18 cellular contexts compared by ENCODE assay signal in genomic region chr17:28397275-28397674, GRCh38. TPM values are rescaled to one million over a fixed set of nuclear protein-coding genes. Genes with fewer than 3 reads are reported as not detected.
DNase-seq lines count a peak whose midpoint lies in the region; ATAC-seq, FAIRE-seq and TF ChIP-seq lines count a peak whose summit lies in the region.
"Had no signal": no experiment of that assay in that cellular context is flagged by ENCODE, and none has a peak within 500 bp of the region (broad histone marks: within the 10 kb centered on the region; RNA-seq: fewer than 3 reads in every experiment).

No MANE protein-coding gene starts in this region.

- H3K27ac ChIP-seq in HepG2 (ENCODE audit: extremely low read length, insufficient read depth, low read length) (no peak overlapping the region), right lobe of liver (peak overlapping the region in 1 of 3 donors; percentile 65), VCaP (peak overlapping the region; percentile 17; the same call in 1 of the 2 replicates), hepatocyte (peak overlapping the region; percentile 80), PC-3 (ENCODE audit: low read length) (no peak overlapping the region), esophagus muscularis mucosa (replicated peaks in 1 of 4) (no peak overlapping the region)
- H3K27ac ChIP-seq: HL-60 had no signal

- H3K79me2 ChIP-seq in HepG2 (ENCODE audit: insufficient read depth, low read length) (no peaks in the 10 kb centered on the region), hepatocyte (no peaks in the 10 kb centered on the region), PC-3 (ENCODE audit: low read length) (no peaks in the 10 kb centered on the region)

- H4K20me1 ChIP-seq in HepG2 (ENCODE audit: insufficient read depth, low read length) = no peaks in the 10 kb centered on the region
- H4K20me1 ChIP-seq in hepatocyte (ENCODE audit: insufficient read depth, poor library complexity, severe bottlenecking) = no peaks in the 10 kb centered on the region
- no peaks in the 10 kb centered on the region for H4K20me1 ChIP-seq in PC-3 (ENCODE audit: low read length)

- POLR2A ChIA-PET in HepG2 (lab: Yijun Ruan, JAX) = interaction anchor here (1.2 to 4.8 kb wide), 7 partner anchors 8 to 154 kb away, joined by 3 to 33 read pairs (median 6); partner anchors contain the start of genes POLDIP2, SLC46A1 and VTN
- POLR2A ChIA-PET in PC-3 (lab: Charles Lee; ENCODE audit: unreplicated experiment) = no interaction called here

- H3F3A ChIP-seq in PC-3 (ENCODE audit: low read length, unreplicated experiment) = no peaks in the 10 kb centered on the region

- no peak overlapping the region for H3K4me3 Mint-ChIP-seq in activated naive CD4-positive, alpha-beta T cell treated with anti-CD3 and anti-CD28 coated beads for 36 hours
- H3K4me3 Mint-ChIP-seq: CD14-positive monocyte; CD8-positive, alpha-beta T cell had no signal

- TF ChIP-seq EP300 in HepG2 (IDR thresholded peaks at IDR 0.05; ENCODE audit: low read depth in 2 of 2, low read length in 2 of 2) (no peak), HepG2 (CRISPR knock-in tag; IDR thresholded peaks at IDR 0.05; ENCODE audit: borderline replicate concordance) (no peak), esophagus muscularis mucosa (IDR thresholded peaks at IDR 0.05) (no peak)

- TF ChIP-seq CTCF in HepG2 (CRISPR knock-in tag; IDR thresholded peaks at IDR 0.05) = no peak
- TF ChIP-seq CTCF in right lobe of liver (IDR thresholded peaks at IDR 0.05) = no peak
- TF ChIP-seq CTCF in VCaP (conservative IDR thresholded peaks at IDR 0.05) = no peak
- no peak for TF ChIP-seq CTCF in hepatocyte (IDR thresholded peaks at IDR 0.05; ENCODE audit: poor library complexity)
- no peak for TF ChIP-seq CTCF in PC-3 (conservative IDR thresholded peaks at IDR 0.05; ENCODE audit: low read depth, low read length)
- no peak for TF ChIP-seq CTCF in esophagus muscularis mucosa (IDR thresholded peaks at IDR 0.05)

- CTCF ChIA-PET in HepG2 (lab: Yijun Ruan, JAX; ENCODE audit: low intra/inter-chr PET ratio, low total read pairs) = no interaction called here
- CTCF ChIA-PET in PC-3 (lab: Charles Lee) = no interaction called here
- CTCF ChIA-PET in activated naive CD4-positive, alpha-beta T cell treated with anti-CD3 and anti-CD28 coated beads for 36 hours (lab: Charles Lee) = interaction anchor here (0.5 kb wide), 1 partner anchor 19 kb away, joined by 3 read pairs; no protein-coding TSS in a partner anchor

- ATAC-seq in HepG2 (no peak), right lobe of liver (no peak), PC-3 (no peak)
- ATAC-seq: CD8-positive, alpha-beta T cell had no signal

- in situ Hi-C loops in HepG2 (cut with HindIII; ENCODE audit: extremely low pct_ligation_motif_present, low pct_unique_long_range_greater_than_20kb) = no loop called here

- H2AFZ ChIP-seq in HepG2 (ENCODE audit: low read length) (no peak overlapping the region), hepatocyte (no peak overlapping the region), PC-3 (ENCODE audit: low read length) (no peak overlapping the region)

- no peak overlapping the region for H3K4me3 ChIP-seq in HepG2 (replicated peaks in 1 of 3; ENCODE audit: insufficient read depth in 1 of 3, low read depth in 2 of 3, low read length in 3 of 3)
- no peak overlapping the region for H3K4me3 ChIP-seq in right lobe of liver
- no peak overlapping the region for H3K4me3 ChIP-seq in hepatocyte
- no peak overlapping the region for H3K4me3 ChIP-seq in PC-3 (ENCODE audit: low read length)
- H3K4me3 ChIP-seq in esophagus muscularis mucosa = no peak overlapping the region

- H3K4me1 Mint-ChIP-seq in activated naive CD4-positive, alpha-beta T cell treated with anti-CD3 and anti-CD28 coated beads for 36 hours (ENCODE audit: low read depth) = peaks cover 4% of the 10 kb centered on the region

- no peaks in the 10 kb centered on the region for H3K9me3 Mint-ChIP-seq in activated naive CD4-positive, alpha-beta T cell treated with anti-CD3 and anti-CD28 coated beads for 36 hours
- H3K9me3 Mint-ChIP-seq: CD14-positive monocyte; CD8-positive, alpha-beta T cell had no signal

- H3K4me2 ChIP-seq in HepG2 (ENCODE audit: low read depth, low read length) (no peak overlapping the region), hepatocyte (no peak overlapping the region), PC-3 (ENCODE audit: low read length) (no peak overlapping the region)

- WGBS in HepG2 (ENCODE audit: low lambda C conversion rate) = 95% methylated on average over 2 of the region's 3 CpGs
- WGBS in right lobe of liver (ENCODE audit: insufficient coverage, low coverage, low lambda C conversion rate, missing lambda C conversion rate) = 80% methylated on average over 1 of the region's 3 CpGs
- WGBS in hepatocyte (ENCODE audit: low lambda C conversion rate, missing lambda C conversion rate) = 97% methylated on average over 3 of the region's 3 CpGs
- WGBS in esophagus muscularis mucosa = 100% methylated on average over 2 of the region's 3 CpGs

- TF ChIP-seq POLR2A in HepG2 (IDR thresholded peaks at IDR 0.05; ENCODE audit: insufficient read depth in 1 of 2, low read depth in 2 of 2, low read length in 2 of 2) = no peak; a peak in 1 of 4 replicates
- TF ChIP-seq POLR2A in right lobe of liver (IDR thresholded peaks at IDR 0.05) = no peak
- no peak for TF ChIP-seq POLR2A in esophagus muscularis mucosa (IDR thresholded peaks at IDR 0.05; ENCODE audit: low read depth)

- no peak overlapping the region for H3K27ac Mint-ChIP-seq in activated naive CD4-positive, alpha-beta T cell treated with anti-CD3 and anti-CD28 coated beads for 36 hours

- intact Hi-C loops in HepG2 (cut with micrococcal nuclease; ENCODE audit: unreplicated experiment) = loop anchor here (2.0 kb wide), 1 partner anchor 18 kb away; no protein-coding TSS in a partner anchor
- intact Hi-C loops in right lobe of liver (cut with DNase I) = no loop called here
- intact Hi-C loops in PC-3 (cut with micrococcal nuclease) = no loop called here
- intact Hi-C loops in esophagus muscularis mucosa (cut with DNase I) = no loop called here
- intact Hi-C loops in activated naive CD4-positive, alpha-beta T cell treated with anti-CD3 and anti-CD28 coated beads for 36 hours (cut with micrococcal nuclease) = no loop called here

- H3K36me3 Mint-ChIP-seq in activated naive CD4-positive, alpha-beta T cell treated with anti-CD3 and anti-CD28 coated beads for 36 hours (ENCODE audit: low read depth) = no peaks in the 10 kb centered on the region

- FAIRE-seq in HepG2 (lab: Jason Lieb, UNC) = no peak
- FAIRE-seq: A204.1, GM12892, GM19239, H54 had no signal

- H3K27me3 Mint-ChIP-seq in activated naive CD4-positive, alpha-beta T cell treated with anti-CD3 and anti-CD28 coated beads for 36 hours (ENCODE audit: low read depth) = no peaks in the 10 kb centered on the region

- H3K9me3 ChIP-seq in HepG2 (ENCODE audit: low read length) (no peaks in the 10 kb centered on the region), right lobe of liver (no peaks in the 10 kb centered on the region), hepatocyte (ENCODE audit: low read depth) (no peaks in the 10 kb centered on the region), PC-3 (ENCODE audit: low read length) (no peaks in the 10 kb centered on the region), esophagus muscularis mucosa (no peaks in the 10 kb centered on the region)
- H3K9me3 ChIP-seq: BE2C had no signal

- no peak overlapping the region for H3K9ac ChIP-seq in HepG2 (ENCODE audit: insufficient read depth, low read depth, low read length)
- no peak overlapping the region for H3K9ac ChIP-seq in PC-3 (ENCODE audit: low read length)

- no peak for TF ChIP-seq RAD21 in HepG2 (CRISPR knock-in tag; IDR thresholded peaks at IDR 0.05)

- DNase-seq in HepG2 (ENCODE audit: low spot score) (no peak), right lobe of liver (no peak), hepatocyte (ENCODE audit: low spot score) (no peak), PC-3 (no peak), esophagus muscularis mucosa (ENCODE audit: extremely low spot score) (no peak)
- DNase-seq in activated naive CD4-positive, alpha-beta T cell treated with anti-CD3 and anti-CD28 coated beads for 36 hours = no peak
- DNase-seq: BE2C; CD8-positive, alpha-beta T cell; COR-L47; DND-41 had no signal

- H3K9me2 ChIP-seq in hepatocyte (replicated peaks; ENCODE audit: insufficient read depth) (no peaks in the 10 kb centered on the region), PC-3 (replicated peaks; ENCODE audit: low read length) (no peaks in the 10 kb centered on the region)

- BruUV-seq in HepG2 (replicated peaks; lab: Mats Ljungman, UMichigan) (no TSS peak), PC-3 (replicated peaks; lab: Mats Ljungman, UMichigan) (no TSS peak)

- H3K27me3 ChIP-seq in HepG2 (ENCODE audit: control insufficient read depth in 1 of 2, insufficient read depth in 2 of 2, low read length in 2 of 2) (no peaks in the 10 kb centered on the region), right lobe of liver (no peaks in the 10 kb centered on the region), hepatocyte (no peaks in the 10 kb centered on the region), PC-3 (ENCODE audit: low read length) (no peaks in the 10 kb centered on the region), esophagus muscularis mucosa (no peaks in the 10 kb centered on the region)
- H3K27me3 ChIP-seq: BE2C had no signal

- H3K4me1 ChIP-seq in HepG2 (ENCODE audit: insufficient read depth, low read length) = peaks cover 34% of the 10 kb centered on the region
- H3K4me1 ChIP-seq in right lobe of liver = peaks cover 0 to 30% (median 12%) of the 10 kb centered on the region in 4 donors
- peaks cover 22% of the 10 kb centered on the region for H3K4me1 ChIP-seq in hepatocyte (ENCODE audit: insufficient read depth)
- peaks cover 6% of the 10 kb centered on the region for H3K4me1 ChIP-seq in PC-3 (ENCODE audit: insufficient read depth, low read length)
- no peaks in the 10 kb centered on the region for H3K4me1 ChIP-seq in esophagus muscularis mucosa
- H3K4me1 ChIP-seq: BE2C had no signal

- H3K36me3 ChIP-seq in HepG2 (replicated peaks in 1 of 2; ENCODE audit: control insufficient read depth in 1 of 2, insufficient read depth in 2 of 2, low read length in 2 of 2) (peaks cover 9 to 19% of the 10 kb centered on the region in 2 experiments), right lobe of liver (peaks cover 0 to 43% (median 10%) of the 10 kb centered on the region in 4 donors), hepatocyte (replicated peaks; ENCODE audit: insufficient read depth, low read depth) (no peaks in the 10 kb centered on the region), PC-3 (ENCODE audit: low read depth, low read length) (no peaks in the 10 kb centered on the region), esophagus muscularis mucosa (peaks cover 10 to 95% (median 64%) of the 10 kb centered on the region in 4 donors)

RNA-seq across cellular contexts. Expression of gene SLC46A1, which starts 8.7 kb away (rescaled TPM):
- 9.4 and 22.6 TPM in 2 replicates for total RNA-seq in HepG2 (2016; rRNA removed; fragmentation: Illumina TruSeq; extraction: Trizol)
- 3.5 and 5.4 TPM in 2 replicates for total RNA-seq in HepG2 (2016; cell fraction: cytosol; rRNA removed; fragmentation: Illumina TruSeq; extraction: Trizol; ENCODE audit: low read depth)
- total RNA-seq in HepG2 (2016; cell fraction: insoluble cytoplasmic fraction; rRNA removed; fragmentation: Illumina TruSeq; extraction: Trizol) = 9.1 and 22.4 TPM in 2 replicates
- total RNA-seq in HepG2 (2016; cell fraction: membrane; rRNA removed; fragmentation: Illumina TruSeq; extraction: Trizol) = 5.8 and 10.3 TPM in 2 replicates
- total RNA-seq in HepG2 (2016; cell fraction: nucleus; rRNA removed; fragmentation: Illumina TruSeq; extraction: Trizol) = 30.8 and 32.9 TPM in 2 replicates
- polyA plus RNA-seq in HepG2 (2011; rRNA removed) = 19.6 and 25.8 TPM in 2 replicates
- polyA plus RNA-seq in HepG2 (2011; cell fraction: cytosol; rRNA removed) = 12.7 and 13.7 TPM in 2 replicates
- polyA plus RNA-seq in HepG2 (2011; cell fraction: nucleus; rRNA removed) = 30.3 and 37.6 TPM in 2 replicates
- polyA plus RNA-seq in HepG2 (2012) = 14.5 and 20.5 TPM in 2 replicates
- polyA plus RNA-seq in HepG2 (2016; cell fraction: cytosol; fragmentation: Illumina TruSeq; extraction: Trizol; ENCODE audit: low read depth) = 1.8 and 2.3 TPM in 2 replicates
- polyA plus RNA-seq in HepG2 (2016; cell fraction: insoluble cytoplasmic fraction; fragmentation: Illumina TruSeq; extraction: Trizol; ENCODE audit: low read depth) = 9.0 and 9.7 TPM in 2 replicates
- 2.4 and 3.5 TPM in 2 replicates for polyA plus RNA-seq in HepG2 (2016; cell fraction: membrane; fragmentation: Illumina TruSeq; extraction: Trizol; ENCODE audit: low read depth)
- polyA plus RNA-seq in HepG2 (2016; cell fraction: nucleus; fragmentation: Illumina TruSeq; extraction: Trizol; ENCODE audit: insufficient read depth, low read depth) = 37.8 and 44.2 TPM in 2 replicates
- polyA minus RNA-seq in HepG2 (2011; rRNA and poly(A)+ RNA removed; ENCODE audit: low replicate concordance) = 37.9 and 60.4 TPM in 2 replicates
- polyA minus RNA-seq in HepG2 (2011; cell fraction: cytosol; rRNA and poly(A)+ RNA removed) = 16.3 and 22.3 TPM in 2 replicates
- polyA minus RNA-seq in HepG2 (2011; cell fraction: nucleus; rRNA and poly(A)+ RNA removed) = 31.0 and 41.5 TPM in 2 replicates
- total RNA-seq in right lobe of liver = 10 to 100 TPM; 22.1 to 44.6 (median 32.1) TPM
- total RNA-seq in hepatocyte = 41.9 and 54.5 TPM in 2 replicates
- 34.8 and 43.1 TPM in 2 replicates for polyA plus RNA-seq in hepatocyte
- 10.4 and 12.9 TPM in 2 replicates for total RNA-seq in PC-3 (2014; rRNA removed)
- total RNA-seq in esophagus muscularis mucosa = 1 to 10 TPM; 4.6 to 9.6 (median 7.4) TPM
- total RNA-seq in activated naive CD4-positive, alpha-beta T cell treated with anti-CD3 and anti-CD28 coated beads for 36 hours = 1 to 10 TPM; 1.8 to 2.4 TPM

RNA-seq across cellular contexts. Expression of gene SARM1, which starts 25.8 kb away (rescaled TPM):
- total RNA-seq in HepG2 (2016; rRNA removed; fragmentation: Illumina TruSeq; extraction: Trizol) (0.25 and 0.73 TPM in 2 replicates), right lobe of liver (1 to 10 TPM; 2.8 to 5.1 (median 3.9) TPM), hepatocyte (12.8 and 19.5 TPM in 2 replicates), PC-3 (2014; rRNA removed) (6.7 and 8.4 TPM in 2 replicates), esophagus muscularis mucosa (10 to 100 TPM in 3 of 4 donors, 1 to 10 TPM in 1; 8.3 to 24.9 (median 13.8) TPM)
- total RNA-seq in HepG2 (2016; cell fraction: cytosol; rRNA removed; fragmentation: Illumina TruSeq; extraction: Trizol; ENCODE audit: low read depth) = 0.09 and 0.20 TPM in 2 replicates
- total RNA-seq in HepG2 (2016; cell fraction: insoluble cytoplasmic fraction; rRNA removed; fragmentation: Illumina TruSeq; extraction: Trizol) = 0.73 and 0.78 TPM in 2 replicates
- 0.09 and 0.28 TPM in 2 replicates for total RNA-seq in HepG2 (2016; cell fraction: membrane; rRNA removed; fragmentation: Illumina TruSeq; extraction: Trizol)
- 0.84 and 0.94 TPM in 2 replicates for total RNA-seq in HepG2 (2016; cell fraction: nucleus; rRNA removed; fragmentation: Illumina TruSeq; extraction: Trizol)
- polyA plus RNA-seq in HepG2 (2011; rRNA removed) (0.86 and 1.1 TPM in 2 replicates), hepatocyte (11.0 and 14.5 TPM in 2 replicates)
- polyA plus RNA-seq in HepG2 (2011; cell fraction: cytosol; rRNA removed) = 0.30 and 0.56 TPM in 2 replicates
- polyA plus RNA-seq in HepG2 (2011; cell fraction: nucleus; rRNA removed) = 5.4 and 6.1 TPM in 2 replicates
- polyA plus RNA-seq in HepG2 (2012) = 0.36 and 3.0 TPM in 2 replicates
- 0.14 and 0.16 TPM in 2 replicates for polyA plus RNA-seq in HepG2 (2016; cell fraction: cytosol; fragmentation: Illumina TruSeq; extraction: Trizol; ENCODE audit: low read depth)
- 0.27 and 0.61 TPM in 2 replicates for polyA plus RNA-seq in HepG2 (2016; cell fraction: insoluble cytoplasmic fraction; fragmentation: Illumina TruSeq; extraction: Trizol; ENCODE audit: low read depth)
- 0.22 and 0.23 TPM in 2 replicates for polyA plus RNA-seq in HepG2 (2016; cell fraction: membrane; fragmentation: Illumina TruSeq; extraction: Trizol; ENCODE audit: low read depth)
- polyA plus RNA-seq in HepG2 (2016; cell fraction: nucleus; fragmentation: Illumina TruSeq; extraction: Trizol; ENCODE audit: insufficient read depth, low read depth) = 2.1 and 2.7 TPM in 2 replicates
- polyA minus RNA-seq in HepG2 (2011; rRNA and poly(A)+ RNA removed; ENCODE audit: low replicate concordance) = 2.2 and 23.4 TPM in 2 replicates
- polyA minus RNA-seq in HepG2 (2011; cell fraction: cytosol; rRNA and poly(A)+ RNA removed) = 0.09 and 0.30 TPM in 2 replicates
- 3.9 TPM in 2 replicates for polyA minus RNA-seq in HepG2 (2011; cell fraction: nucleus; rRNA and poly(A)+ RNA removed)
- 10 to 100 TPM; 11.7 to 12.3 TPM for total RNA-seq in activated naive CD4-positive, alpha-beta T cell treated with anti-CD3 and anti-CD28 coated beads for 36 hours

RNA-seq across cellular contexts. Expression of gene VTN, which starts 27.2 kb away (rescaled TPM):
- total RNA-seq in HepG2 (2016; rRNA removed; fragmentation: Illumina TruSeq; extraction: Trizol) = 43.9 and 108 TPM in 2 replicates
- total RNA-seq in HepG2 (2016; cell fraction: cytosol; rRNA removed; fragmentation: Illumina TruSeq; extraction: Trizol; ENCODE audit: low read depth) = 11.6 and 13.5 TPM in 2 replicates
- total RNA-seq in HepG2 (2016; cell fraction: insoluble cytoplasmic fraction; rRNA removed; fragmentation: Illumina TruSeq; extraction: Trizol) = 42.5 and 110 TPM in 2 replicates
- total RNA-seq in HepG2 (2016; cell fraction: membrane; rRNA removed; fragmentation: Illumina TruSeq; extraction: Trizol) = 21.9 and 23.9 TPM in 2 replicates
- 103 and 124 TPM in 2 replicates for total RNA-seq in HepG2 (2016; cell fraction: nucleus; rRNA removed; fragmentation: Illumina TruSeq; extraction: Trizol)
- 131 and 230 TPM in 2 replicates for polyA plus RNA-seq in HepG2 (2011; rRNA removed)
- polyA plus RNA-seq in HepG2 (2011; cell fraction: cytosol; rRNA removed) = 124 and 146 TPM in 2 replicates
- polyA plus RNA-seq in HepG2 (2011; cell fraction: nucleus; rRNA removed) = 140 and 166 TPM in 2 replicates
- polyA plus RNA-seq in HepG2 (2012) = 284 and 339 TPM in 2 replicates
- 22.3 and 24.7 TPM in 2 replicates for polyA plus RNA-seq in HepG2 (2016; cell fraction: cytosol; fragmentation: Illumina TruSeq; extraction: Trizol; ENCODE audit: low read depth)
- polyA plus RNA-seq in HepG2 (2016; cell fraction: insoluble cytoplasmic fraction; fragmentation: Illumina TruSeq; extraction: Trizol; ENCODE audit: low read depth) = 46.3 and 58.2 TPM in 2 replicates
- 29.7 and 32.6 TPM in 2 replicates for polyA plus RNA-seq in HepG2 (2016; cell fraction: membrane; fragmentation: Illumina TruSeq; extraction: Trizol; ENCODE audit: low read depth)
- polyA plus RNA-seq in HepG2 (2016; cell fraction: nucleus; fragmentation: Illumina TruSeq; extraction: Trizol; ENCODE audit: insufficient read depth, low read depth) = 199 and 223 TPM in 2 replicates
- polyA minus RNA-seq in HepG2 (2011; rRNA and poly(A)+ RNA removed; ENCODE audit: low replicate concordance) = 37.6 and 134 TPM in 2 replicates
- 45.8 and 97.8 TPM in 2 replicates for polyA minus RNA-seq in HepG2 (2011; cell fraction: cytosol; rRNA and poly(A)+ RNA removed)
- polyA minus RNA-seq in HepG2 (2011; cell fraction: nucleus; rRNA and poly(A)+ RNA removed) = 30.3 and 66.1 TPM in 2 replicates
- total RNA-seq in right lobe of liver = 1,000 to 10,000 TPM; 2,747 to 3,771 (median 3,031) TPM
- 1,128 and 1,263 TPM in 2 replicates for total RNA-seq in hepatocyte
- 613 and 763 TPM in 2 replicates for polyA plus RNA-seq in hepatocyte
- total RNA-seq in PC-3 (2014; rRNA removed) = not detected in 2 replicates
- total RNA-seq in esophagus muscularis mucosa = 1 to 10 TPM in 1 of 4 donors, under 1 TPM in 3; under 0.01 to 1.3 (median 0.58) TPM
- total RNA-seq in activated naive CD4-positive, alpha-beta T cell treated with anti-CD3 and anti-CD28 coated beads for 36 hours = not detected
- polyA plus RNA-seq: CD14-positive monocyte had no signal

RNA-seq across cellular contexts. Expression of gene SEBOX, which starts 32.3 kb away (rescaled TPM):
- not detected in 2 replicates for total RNA-seq in HepG2 (2016; rRNA removed; fragmentation: Illumina TruSeq; extraction: Trizol)
- total RNA-seq in HepG2 (2016; cell fraction: cytosol; rRNA removed; fragmentation: Illumina TruSeq; extraction: Trizol; ENCODE audit: low read depth) = not detected in 2 replicates
- total RNA-seq in HepG2 (2016; cell fraction: insoluble cytoplasmic fraction; rRNA removed; fragmentation: Illumina TruSeq; extraction: Trizol) = not detected in 2 replicates
- total RNA-seq in HepG2 (2016; cell fraction: membrane; rRNA removed; fragmentation: Illumina TruSeq; extraction: Trizol) = not detected in 2 replicates
- not detected in 2 replicates for total RNA-seq in HepG2 (2016; cell fraction: nucleus; rRNA removed; fragmentation: Illumina TruSeq; extraction: Trizol)
- polyA plus RNA-seq in HepG2 (2011; rRNA removed) = not detected in 2 replicates
- not detected in 2 replicates for polyA plus RNA-seq in HepG2 (2011; cell fraction: cytosol; rRNA removed)
- polyA plus RNA-seq in HepG2 (2011; cell fraction: nucleus; rRNA removed) = 0.43 TPM in 1 of 2 replicates, not detected in the other
- not detected in 2 replicates for polyA plus RNA-seq in HepG2 (2012)
- not detected in 2 replicates for polyA plus RNA-seq in HepG2 (2016; cell fraction: cytosol; fragmentation: Illumina TruSeq; extraction: Trizol; ENCODE audit: low read depth)
- polyA plus RNA-seq in HepG2 (2016; cell fraction: insoluble cytoplasmic fraction; fragmentation: Illumina TruSeq; extraction: Trizol; ENCODE audit: low read depth) = not detected in 2 replicates
- not detected in 2 replicates for polyA plus RNA-seq in HepG2 (2016; cell fraction: membrane; fragmentation: Illumina TruSeq; extraction: Trizol; ENCODE audit: low read depth)
- not detected in 2 replicates for polyA plus RNA-seq in HepG2 (2016; cell fraction: nucleus; fragmentation: Illumina TruSeq; extraction: Trizol; ENCODE audit: insufficient read depth, low read depth)
- 0.34 TPM in 1 of 2 replicates, not detected in the other for polyA minus RNA-seq in HepG2 (2011; rRNA and poly(A)+ RNA removed; ENCODE audit: low replicate concordance)
- not detected in 2 replicates for polyA minus RNA-seq in HepG2 (2011; cell fraction: cytosol; rRNA and poly(A)+ RNA removed)
- not detected in 2 replicates for polyA minus RNA-seq in HepG2 (2011; cell fraction: nucleus; rRNA and poly(A)+ RNA removed)
- total RNA-seq in right lobe of liver = not detected
- total RNA-seq in hepatocyte = not detected in 2 replicates
- not detected in 2 replicates for polyA plus RNA-seq in hepatocyte
- total RNA-seq in PC-3 (2014; rRNA removed) = not detected in 2 replicates
- not detected for total RNA-seq in esophagus muscularis mucosa
- not detected for total RNA-seq in activated naive CD4-positive, alpha-beta T cell treated with anti-CD3 and anti-CD28 coated beads for 36 hours
- total RNA-seq: CD8-positive, alpha-beta T cell had no signal
- polyA plus RNA-seq: AG04450, CD14-positive monocyte had no signal

RNA-seq across cellular contexts. Expression of gene POLDIP2, which starts 39.9 kb away (rescaled TPM):
- total RNA-seq in HepG2 (2016; rRNA removed; fragmentation: Illumina TruSeq; extraction: Trizol) = 114 and 127 TPM in 2 replicates
- 63.3 and 67.3 TPM in 2 replicates for total RNA-seq in HepG2 (2016; cell fraction: cytosol; rRNA removed; fragmentation: Illumina TruSeq; extraction: Trizol; ENCODE audit: low read depth)
- total RNA-seq in HepG2 (2016; cell fraction: insoluble cytoplasmic fraction; rRNA removed; fragmentation: Illumina TruSeq; extraction: Trizol) = 112 and 115 TPM in 2 replicates
- 118 and 133 TPM in 2 replicates for total RNA-seq in HepG2 (2016; cell fraction: membrane; rRNA removed; fragmentation: Illumina TruSeq; extraction: Trizol)
- 47.1 and 53.4 TPM in 2 replicates for total RNA-seq in HepG2 (2016; cell fraction: nucleus; rRNA removed; fragmentation: Illumina TruSeq; extraction: Trizol)
- polyA plus RNA-seq in HepG2 (2011; rRNA removed) = 85.9 and 86.0 TPM in 2 replicates
- polyA plus RNA-seq in HepG2 (2011; cell fraction: cytosol; rRNA removed) = 82.5 and 91.5 TPM in 2 replicates
- polyA plus RNA-seq in HepG2 (2011; cell fraction: nucleus; rRNA removed) = 40.8 and 49.4 TPM in 2 replicates
- 60.2 and 73.0 TPM in 2 replicates for polyA plus RNA-seq in HepG2 (2012)
- 78.3 and 93.1 TPM in 2 replicates for polyA plus RNA-seq in HepG2 (2016; cell fraction: cytosol; fragmentation: Illumina TruSeq; extraction: Trizol; ENCODE audit: low read depth)
- polyA plus RNA-seq in HepG2 (2016; cell fraction: insoluble cytoplasmic fraction; fragmentation: Illumina TruSeq; extraction: Trizol; ENCODE audit: low read depth) = 128 and 147 TPM in 2 replicates
- 120 and 126 TPM in 2 replicates for polyA plus RNA-seq in HepG2 (2016; cell fraction: membrane; fragmentation: Illumina TruSeq; extraction: Trizol; ENCODE audit: low read depth)
- 79.9 and 84.9 TPM in 2 replicates for polyA plus RNA-seq in HepG2 (2016; cell fraction: nucleus; fragmentation: Illumina TruSeq; extraction: Trizol; ENCODE audit: insufficient read depth, low read depth)
- polyA minus RNA-seq in HepG2 (2011; rRNA and poly(A)+ RNA removed; ENCODE audit: low replicate concordance) = 108 and 190 TPM in 2 replicates
- 42.1 and 47.7 TPM in 2 replicates for polyA minus RNA-seq in HepG2 (2011; cell fraction: cytosol; rRNA and poly(A)+ RNA removed)
- polyA minus RNA-seq in HepG2 (2011; cell fraction: nucleus; rRNA and poly(A)+ RNA removed) = 22.0 and 26.2 TPM in 2 replicates
- 100 to 1,000 TPM in 5 of 6 experiments, 10 to 100 TPM in 1; 92.5 to 156 (median 130) TPM for total RNA-seq in right lobe of liver
- 81.6 and 82.9 TPM in 2 replicates for total RNA-seq in hepatocyte
- polyA plus RNA-seq in hepatocyte = 118 and 122 TPM in 2 replicates
- total RNA-seq in PC-3 (2014; rRNA removed) = 136 and 137 TPM in 2 replicates
- 10 to 100 TPM; 67.7 to 97.5 (median 81.4) TPM for total RNA-seq in esophagus muscularis mucosa
- total RNA-seq in activated naive CD4-positive, alpha-beta T cell treated with anti-CD3 and anti-CD28 coated beads for 36 hours = 10 to 100 TPM; 74.6 to 76.5 TPM

Comparison
In these comparisons a context has a peak if more than half of its experiments do, and no peak if none do; other contexts are left out.
1. H3K27ac ChIP-seq: peak in VCaP (single experiment) and hepatocyte (single experiment); none in HepG2 (single experiment), PC-3 (single experiment) and esophagus muscularis mucosa (0 of 4).
2. RNA of gene VTN, which starts 27.2 kb away (total RNA-seq): 2,747 to 3,771 TPM in right lobe of liver, 1,128 to 1,263 TPM in hepatocyte and 11.6 to 124 TPM in HepG2; under 0.01 to 1.3 TPM in esophagus muscularis mucosa, not detected in activated naive CD4-positive, alpha-beta T cell treated with anti-CD3 and anti-CD28 coated beads for 36 hours and not detected in PC-3; every median in the first group is over 4 times any median in the second.